In the genomic region with DNA sequence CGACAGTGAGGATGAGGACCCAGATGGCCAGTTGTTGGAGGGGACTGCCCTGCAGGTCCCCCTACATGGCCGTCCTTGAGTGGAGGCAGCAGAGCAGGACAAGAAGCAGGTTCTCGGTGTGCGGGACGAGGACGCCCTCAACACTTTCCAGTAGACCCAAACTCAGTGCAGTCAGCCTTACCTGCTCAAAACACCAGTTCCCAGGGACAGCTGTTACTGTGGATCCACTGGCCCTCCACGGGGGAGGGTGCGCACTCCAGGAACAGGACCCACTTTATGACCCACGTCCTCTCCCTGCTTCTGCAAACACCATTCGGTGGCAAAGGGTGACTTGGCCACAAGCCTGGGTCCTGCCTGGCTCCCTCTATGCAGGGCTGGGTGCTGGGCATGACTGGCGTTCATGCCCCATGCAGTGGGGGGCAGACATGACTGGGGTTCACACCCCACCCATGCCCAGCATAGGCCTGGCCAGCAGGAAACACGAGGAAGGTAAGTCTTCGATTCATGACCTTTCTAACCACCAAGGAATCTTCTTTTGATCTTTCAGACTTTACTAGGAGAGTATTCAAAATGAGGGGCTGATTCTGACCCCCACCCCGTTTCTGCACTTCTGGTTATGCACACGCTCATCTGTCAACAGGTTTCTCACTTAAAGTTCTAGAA, we compare ENCODE assay signal across 22 cellular contexts.
DNase-seq lines count a peak whose midpoint lies in the region; ATAC-seq and TF ChIP-seq lines count a peak whose summit lies in the region.
"Had no signal": no experiment of that assay in that cellular context is flagged by ENCODE, and none has a peak within 500 bp of the region (broad histone marks: within the 10 kb centered on the region; RNA-seq: fewer than 3 reads in every experiment).

No MANE protein-coding gene starts in this region.

- H3K4me1 Mint-ChIP-seq in activated naive CD4-positive, alpha-beta T cell treated with anti-CD3 and anti-CD28 coated beads, Interleukin-2, amount 10 ng/mL, durations not matched to agents 7 days and 5 days = peaks cover 22% of the 10 kb centered on the region
- peaks cover 13% of the 10 kb centered on the region for H3K4me1 Mint-ChIP-seq in nephron progenitor cell
- peaks cover 28 to 31% of the 10 kb centered on the region in 2 donors for H3K4me1 Mint-ChIP-seq in immature natural killer cell
- H3K4me1 Mint-ChIP-seq: B cell had no signal

- TF ChIP-seq CTCF in nephron progenitor cell (IDR thresholded peaks at IDR 0.05) (no peak), suprapubic skin (IDR thresholded peaks at IDR 0.05) (no peak)

- TF ChIP-seq EP300 in suprapubic skin (IDR thresholded peaks at IDR 0.05) = no peak

- H3K27me3 ChIP-seq in suprapubic skin = no peaks in the 10 kb centered on the region
- H3K27me3 ChIP-seq: MG63, testis had no signal

- no peaks in the 10 kb centered on the region for H3K27me3 Mint-ChIP-seq in activated naive CD4-positive, alpha-beta T cell treated with anti-CD3 and anti-CD28 coated beads, Interleukin-2, amount 10 ng/mL, durations not matched to agents 7 days and 5 days
- H3K27me3 Mint-ChIP-seq in nephron progenitor cell (ENCODE audit: low read depth, poor library complexity) = peaks cover 3% of the 10 kb centered on the region
- H3K27me3 Mint-ChIP-seq in immature natural killer cell (ENCODE audit: low read depth in 3 of 3) = peaks cover 0 to 5% (median 4%) of the 10 kb centered on the region in 3 donors
- H3K27me3 Mint-ChIP-seq: activated CD8-positive, alpha-beta T cell treated with anti-CD3 and anti-CD28 coated beads for 36 hours; B cell; dendritic cell treated with granulocyte-macrophage colony-stimulating factor and Interleukin-4, amounts not matched to agents 40 ng/mL and 50 ng/mL, for 4 days; progenitor cell of endocrine pancreas had no signal

- CTCF ChIA-PET in activated naive CD4-positive, alpha-beta T cell treated with anti-CD3 and anti-CD28 coated beads, Interleukin-2, amount 10 ng/mL, durations not matched to agents 7 days and 5 days (lab: Charles Lee) = no interaction called here

- TF ChIP-seq POLR2A in suprapubic skin (IDR thresholded peaks at IDR 0.05) = no peak

- H3K27ac Mint-ChIP-seq in activated naive CD4-positive, alpha-beta T cell treated with anti-CD3 and anti-CD28 coated beads, Interleukin-2, amount 10 ng/mL, durations not matched to agents 7 days and 5 days = no peak overlapping the region
- H3K27ac Mint-ChIP-seq in nephron progenitor cell (peak overlapping the region; percentile 69), immature natural killer cell (peak overlapping the region in 1 of 6 donors; percentile 2)
- H3K27ac Mint-ChIP-seq: activated CD8-positive, alpha-beta T cell treated with anti-CD3 and anti-CD28 coated beads for 36 hours; B cell; dendritic cell treated with granulocyte-macrophage colony-stimulating factor and Interleukin-4, amounts not matched to agents 40 ng/mL and 50 ng/mL, for 4 days; progenitor cell of endocrine pancreas had no signal

- H3K27ac ChIP-seq in suprapubic skin = no peak overlapping the region
- H3K27ac ChIP-seq: skin epidermis, testis had no signal

- H3K36me3 ChIP-seq in suprapubic skin = peaks cover 50% of the 10 kb centered on the region

- H3K9me3 Mint-ChIP-seq in activated naive CD4-positive, alpha-beta T cell treated with anti-CD3 and anti-CD28 coated beads, Interleukin-2, amount 10 ng/mL, durations not matched to agents 7 days and 5 days = peaks cover 14% of the 10 kb centered on the region
- H3K9me3 Mint-ChIP-seq in nephron progenitor cell = peaks cover 19% of the 10 kb centered on the region
- peaks cover 5 to 19% (median 13%) of the 10 kb centered on the region in 6 donors for H3K9me3 Mint-ChIP-seq in immature natural killer cell

- 89% methylated on average over 11 of the region's 15 CpGs for WGBS in suprapubic skin

- no peak overlapping the region for H3K4me3 Mint-ChIP-seq in activated naive CD4-positive, alpha-beta T cell treated with anti-CD3 and anti-CD28 coated beads, Interleukin-2, amount 10 ng/mL, durations not matched to agents 7 days and 5 days
- H3K4me3 Mint-ChIP-seq in nephron progenitor cell = no peak overlapping the region
- H3K4me3 Mint-ChIP-seq in immature natural killer cell = no peak overlapping the region
- H3K4me3 Mint-ChIP-seq: activated CD8-positive, alpha-beta T cell treated with anti-CD3 and anti-CD28 coated beads for 36 hours; B cell; dendritic cell treated with granulocyte-macrophage colony-stimulating factor and Interleukin-4, amounts not matched to agents 40 ng/mL and 50 ng/mL, for 4 days had no signal

- no peaks in the 10 kb centered on the region for H3K4me1 ChIP-seq in suprapubic skin
- H3K4me1 ChIP-seq: testis had no signal

- intact Hi-C loops in left cardiac atrium (cut with DNase I) = no loop called here

- no peak for ATAC-seq in left cardiac atrium
- ATAC-seq: activated CD8-positive, alpha-beta T cell treated with anti-CD3 and anti-CD28 coated beads for 36 hours; K562 had no signal

- H3K9me3 ChIP-seq in suprapubic skin = peaks cover 11% of the 10 kb centered on the region
- H3K9me3 ChIP-seq: testis had no signal

- H3K4me3 ChIP-seq in suprapubic skin = no peak overlapping the region
- H3K4me3 ChIP-seq: K562, MG63, skin epidermis, testis had no signal

- peak; percentile 11 for DNase-seq in activated naive CD4-positive, alpha-beta T cell treated with anti-CD3 and anti-CD28 coated beads, Interleukin-2, amount 10 ng/mL, durations not matched to agents 7 days and 5 days
- DNase-seq in activated naive CD4-positive, alpha-beta T cell treated with Interleukin-2 at 50 U/mL for 16 hours = no peak
- DNase-seq in left cardiac atrium = peak; percentile 12
- no peak for DNase-seq in nephron progenitor cell
- DNase-seq in suprapubic skin (ENCODE audit: low spot score in 2 of 2) = peak; percentile 39 to 52
- DNase-seq in NCI-H1417 treated with DMSO at 0.1 percent for 48 hours (lab: John Stamatoyannopoulos, UW) = no peak
- no peak for DNase-seq in HT-29 (ENCODE audit: low spot score)
- no peak for DNase-seq in immature natural killer cell
- DNase-seq: activated CD8-positive, alpha-beta T cell treated with anti-CD3 and anti-CD28 coated beads for 36 hours; activated naive CD4-positive, alpha-beta T cell; DMS153; MG63; NCI-H1436; NCI-H446; NCI-H82; stimulated activated CD4-positive, alpha-beta T cell treated with anti-CD3 and anti-CD28 coated beads, Interleukin-2, amount 100 ng/mL, for 24 hours; testis had no signal

- peaks cover 68% of the 10 kb centered on the region for H3K36me3 Mint-ChIP-seq in activated naive CD4-positive, alpha-beta T cell treated with anti-CD3 and anti-CD28 coated beads, Interleukin-2, amount 10 ng/mL, durations not matched to agents 7 days and 5 days
- H3K36me3 Mint-ChIP-seq in nephron progenitor cell (ENCODE audit: low read depth) (peaks cover 59% of the 10 kb centered on the region), immature natural killer cell (peaks cover 21 to 44% (median 33%) of the 10 kb centered on the region in 3 donors)

Comparison
In these comparisons a context has a peak if more than half of its experiments do, and no peak if none do; other contexts are left out.
1. DNase-seq: peak in activated naive CD4-positive, alpha-beta T cell treated with anti-CD3 and anti-CD28 coated beads, Interleukin-2, amount 10 ng/mL, durations not matched to agents 7 days and 5 days (single experiment), left cardiac atrium (single experiment) and suprapubic skin (2 of 2); none in activated naive CD4-positive, alpha-beta T cell treated with Interleukin-2 at 50 U/mL for 16 hours (single experiment), nephron progenitor cell (single experiment), NCI-H1417 treated with DMSO at 0.1 percent for 48 hours (single experiment), HT-29 (single experiment) and immature natural killer cell (0 of 3).